ENCODE assay signal across 26 cellular contexts in genomic region chr3:5888845-5889244, GRCh38.
"Had no signal": no experiment of that assay in that cellular context is flagged by ENCODE, and none has a peak within 500 bp of the region (broad histone marks: within the 10 kb centered on the region; RNA-seq: fewer than 3 reads in every experiment).

No MANE protein-coding gene starts in this region.

- H3K27me3 Mint-ChIP-seq: activated CD8-positive, alpha-beta T cell treated with anti-CD3 and anti-CD28 coated beads for 36 hours; activated naive CD8-positive, alpha-beta T cell; activated T-helper 17 cell treated with anti-CD3 and anti-CD28 coated beads, Interleukin-2, amount 50 U/mL, for 72 hours; central memory CD8-positive, alpha-beta T cell; dendritic cell treated with granulocyte-macrophage colony-stimulating factor and Interleukin-4, amounts not matched to agents 40 ng/mL and 50 ng/mL, for 4 days had no signal

- H3K36me3 Mint-ChIP-seq: activated naive CD8-positive, alpha-beta T cell had no signal

- H3K4me1 Mint-ChIP-seq: activated T-helper 17 cell treated with anti-CD3 and anti-CD28 coated beads, Interleukin-2, amount 50 U/mL, for 72 hours; central memory CD8-positive, alpha-beta T cell had no signal

- H3K9me3 Mint-ChIP-seq: activated CD8-positive, alpha-beta T cell treated with anti-CD3 and anti-CD28 coated beads for 36 hours; activated T-cell treated with anti-CD3 and anti-CD28 coated beads, Interleukin-2, amount 50 U/mL, for 4 hours; activated T-helper 17 cell treated with anti-CD3 and anti-CD28 coated beads, Interleukin-2, amount 50 U/mL, for 72 hours had no signal

- H3K27ac ChIP-seq: brain microvascular endothelial cell, coronary artery, dorsolateral prefrontal cortex had no signal

- H3K4me3 ChIP-seq: coronary artery, dorsolateral prefrontal cortex had no signal

- H3K27ac Mint-ChIP-seq: activated CD8-positive, alpha-beta T cell treated with anti-CD3 and anti-CD28 coated beads for 36 hours; activated naive CD8-positive, alpha-beta T cell; activated T-helper 17 cell treated with anti-CD3 and anti-CD28 coated beads, Interleukin-2, amount 50 U/mL, for 72 hours; dendritic cell treated with granulocyte-macrophage colony-stimulating factor and Interleukin-4, amounts not matched to agents 40 ng/mL and 50 ng/mL, for 4 days; endodermal cell had no signal

- H3K36me3 ChIP-seq: brain microvascular endothelial cell had no signal

- DNase-seq: activated CD4-positive, alpha-beta T cell treated with anti-CD3 and anti-CD28 coated beads for 1 hour; activated CD4-positive, alpha-beta T cell treated with anti-CD3 and anti-CD28 coated beads for 4 hours; activated CD4-positive, alpha-beta T cell treated with anti-CD3 and anti-CD28 coated beads, Interleukin-2, amount 50 U/mL, for 1 hour; activated CD4-positive, alpha-beta T cell treated with anti-CD3 and anti-CD28 coated beads, Interleukin-2, amount 50 U/mL, for 48 hours; activated CD8-positive, alpha-beta memory T cell treated with anti-CD3 and anti-CD28 coated beads for 24 hours; activated CD8-positive, alpha-beta T cell treated with anti-CD3 and anti-CD28 coated beads for 36 hours; activated effector memory CD4-positive, alpha-beta T cell treated with Interleukin-2 at 50 U/mL for 16 hours; activated gamma-delta T cell treated with Interleukin-2 at 50 U/mL for 16 hours; activated naive CD4-positive, alpha-beta T cell treated with anti-CD3 and anti-CD28 coated beads, Interleukin-2, amount 50 U/mL, for 16 hours; activated naive CD4-positive, alpha-beta T cell treated with Interleukin-2 at 50 U/mL for 16 hours; activated T-cell treated with anti-CD3 and anti-CD28 coated beads, Interleukin-2, amount 50 U/mL, for 4 hours; amniotic stem cell; anterior cingulate cortex; brain microvascular endothelial cell; dorsolateral prefrontal cortex; effector memory CD4-positive, alpha-beta T cell; endodermal cell; foreskin fibroblast; head of caudate nucleus; T-helper 2 cell had no signal

- H3K4me3 Mint-ChIP-seq: activated CD8-positive, alpha-beta T cell treated with anti-CD3 and anti-CD28 coated beads for 36 hours; activated naive CD8-positive, alpha-beta T cell; activated T-cell treated with anti-CD3 and anti-CD28 coated beads, Interleukin-2, amount 50 U/mL, for 4 hours; activated T-helper 17 cell treated with anti-CD3 and anti-CD28 coated beads, Interleukin-2, amount 50 U/mL, for 72 hours; central memory CD8-positive, alpha-beta T cell; dendritic cell treated with granulocyte-macrophage colony-stimulating factor and Interleukin-4, amounts not matched to agents 40 ng/mL and 50 ng/mL, for 4 days; endodermal cell had no signal

- ATAC-seq: activated CD8-positive, alpha-beta T cell treated with anti-CD3 and anti-CD28 coated beads for 36 hours; activated T-cell treated with anti-CD3 and anti-CD28 coated beads, Interleukin-2, amount 50 U/mL, for 4 hours; activated T-helper 17 cell treated with anti-CD3 and anti-CD28 coated beads, Interleukin-2, amount 50 U/mL, for 72 hours; esophagus mucosa had no signal

- H3K27me3 ChIP-seq: brain microvascular endothelial cell, dorsolateral prefrontal cortex had no signal
